In the genomic region with DNA sequence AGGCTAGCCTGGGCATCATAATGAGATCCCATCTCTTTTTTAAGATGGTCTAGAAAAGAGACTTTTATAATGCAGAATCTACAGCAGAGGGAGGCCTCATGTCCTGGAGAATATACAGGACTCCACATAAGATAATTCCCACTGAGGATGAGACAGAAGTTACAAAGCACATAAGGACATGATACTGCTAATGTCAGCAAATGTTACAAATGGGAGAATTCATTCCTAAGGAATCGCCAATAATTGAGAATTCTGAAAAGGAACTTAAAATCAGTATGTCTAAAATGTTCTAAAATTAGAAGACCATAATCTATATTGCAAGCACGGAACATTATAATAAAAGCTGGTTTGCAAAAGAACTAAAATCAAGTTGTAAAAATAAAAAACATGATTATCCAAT, we compare ENCODE assay signal across 8 cellular contexts.
"Had no signal": no experiment of that assay in that cellular context is flagged by ENCODE, and none has a peak within 500 bp of the region (broad histone marks: within the 10 kb centered on the region; RNA-seq: fewer than 3 reads in every experiment).

No MANE protein-coding gene starts in this region.

- H3K27ac Mint-ChIP-seq: GM23338, H9 had no signal

- H3K4me1 Mint-ChIP-seq: GM23338 had no signal

- H3K27ac ChIP-seq: KMS-11 had no signal

- FAIRE-seq: H1, H54, HTR-8/SVneo had no signal

- H3K9ac ChIP-seq: KMS-11 had no signal

- ATAC-seq: GM23338 had no signal

- H3K4me3 ChIP-seq: GM23338 had no signal

- H3K4me3 Mint-ChIP-seq: GM23338, H9 had no signal

- H3K4me2 ChIP-seq: GM23338, KMS-11 had no signal

- H3K9me3 Mint-ChIP-seq: GM23338, H9 had no signal

- DNase-seq: H9, HCEC 1CT, KBM-7 had no signal
